Comparison of ENCODE assay signal across 9 cellular contexts in genomic region chr3:30688776-30689175, GRCh38.
A peak's percentile ranks its signal among the peaks of the same experiment; 100 is the strongest.
DNase-seq lines count a peak whose midpoint lies in the region; ATAC-seq and TF ChIP-seq lines count a peak whose summit lies in the region.
"Had no signal": no experiment of that assay in that cellular context is flagged by ENCODE, and none has a peak within 500 bp of the region (broad histone marks: within the 10 kb centered on the region; RNA-seq: fewer than 3 reads in every experiment).

No MANE protein-coding gene starts in this region.

- peaks cover 63% of the 10 kb centered on the region for H3K36me3 Mint-ChIP-seq in T-helper 1 cell treated with Interleukin-12 subunit alpha and Interleukin-12 subunit beta and Interleukin-4 antibody, amounts not matched to agents 30 μg/mL and 1 μg/mL, for 36 hours (ENCODE audit: low read depth)

- ATAC-seq in left lung (peak; percentile 29), HG02981 (IDR thresholded peaks at IDR 0.05; ENCODE audit: unreplicated experiment) (no peak), GM18861 (IDR thresholded peaks at IDR 0.05; ENCODE audit: unreplicated experiment) (no peak)

- no peaks in the 10 kb centered on the region for H3K27me3 ChIP-seq in ascending aorta
- H3K27me3 ChIP-seq in left lung = no peaks in the 10 kb centered on the region
- H3K27me3 ChIP-seq in subcutaneous abdominal adipose tissue (ENCODE audit: control insufficient read depth in 5 of 5, insufficient read depth in 4 of 5, low read length in 5 of 5) = no peaks in the 10 kb centered on the region

- peaks cover 27 to 57% of the 10 kb centered on the region in 2 donors for H3K36me3 ChIP-seq in ascending aorta
- H3K36me3 ChIP-seq in left lung = peaks cover 0 to 75% of the 10 kb centered on the region in 2 donors
- H3K36me3 ChIP-seq in subcutaneous abdominal adipose tissue (ENCODE audit: control insufficient read depth in 5 of 5, insufficient read depth in 5 of 5, low read length in 5 of 5) = peaks cover 12 to 57% (median 50%) of the 10 kb centered on the region in 5 donors

- intact Hi-C loops in ascending aorta (cut with DNase I) (no loop called here), left lung (cut with DNase I) (no loop called here)

- H3K4me1 ChIP-seq in ascending aorta (peaks cover 17 to 69% of the 10 kb centered on the region in 2 donors), left lung (peaks cover 32 to 92% of the 10 kb centered on the region in 2 donors), subcutaneous abdominal adipose tissue (ENCODE audit: control insufficient read depth in 5 of 5, insufficient read depth in 5 of 5, low read length in 5 of 5) (peaks cover 14 to 71% (median 68%) of the 10 kb centered on the region in 5 donors)

- DNase-seq in T-helper 1 cell (no peak), ascending aorta (ENCODE audit: low spot score in 2 of 2) (no peak), left lung (no peak), DMS153 (lab: John Stamatoyannopoulos, UW) (no peak)
- DNase-seq: stimulated activated CD4-positive, alpha-beta T cell treated with anti-CD3 and anti-CD28 coated beads, Interleukin-2, amount 100 ng/mL, for 48 hours had no signal

- H3K4me3 ChIP-seq in ascending aorta = no peak overlapping the region
- no peak overlapping the region for H3K4me3 ChIP-seq in left lung
- H3K4me3 ChIP-seq in subcutaneous abdominal adipose tissue (ENCODE audit: low read depth in 1 of 5, low read length in 5 of 5) = no peak overlapping the region

- H3K9ac ChIP-seq in subcutaneous abdominal adipose tissue (ENCODE audit: low read length in 5 of 5) = peak overlapping the region in 3 of 5 donors; percentile 5 to 65 (median 29)

- H3K27ac ChIP-seq in ascending aorta = peak overlapping the region; percentile 73 to 76
- H3K27ac ChIP-seq in left lung = peak overlapping the region; percentile 68 to 73
- peak overlapping the region; percentile 93 for H3K27ac ChIP-seq in subcutaneous abdominal adipose tissue (ENCODE audit: low read depth, low read length)

- no peaks in the 10 kb centered on the region for H3K27me3 Mint-ChIP-seq in T-helper 1 cell treated with Interleukin-12 subunit alpha and Interleukin-12 subunit beta and Interleukin-4 antibody, amounts not matched to agents 30 μg/mL and 1 μg/mL, for 36 hours (ENCODE audit: low read depth)

- peaks cover 69% of the 10 kb centered on the region for H3K4me1 Mint-ChIP-seq in T-helper 1 cell treated with Interleukin-12 subunit alpha and Interleukin-12 subunit beta and Interleukin-4 antibody, amounts not matched to agents 30 μg/mL and 1 μg/mL, for 36 hours (ENCODE audit: low read depth)

- H3K9me3 ChIP-seq in ascending aorta = no peaks in the 10 kb centered on the region
- no peaks in the 10 kb centered on the region for H3K9me3 ChIP-seq in left lung
- H3K9me3 ChIP-seq in subcutaneous abdominal adipose tissue (ENCODE audit: control insufficient read depth in 5 of 5, low read length in 5 of 5) = no peaks in the 10 kb centered on the region

- TF ChIP-seq CTCF in ascending aorta (IDR thresholded peaks at IDR 0.05) = no peak
- no peak for TF ChIP-seq CTCF in left lung (IDR thresholded peaks at IDR 0.05)

- no peaks in the 10 kb centered on the region for H3K9me3 Mint-ChIP-seq in T-helper 1 cell treated with Interleukin-12 subunit alpha and Interleukin-12 subunit beta and Interleukin-4 antibody, amounts not matched to agents 30 μg/mL and 1 μg/mL, for 36 hours

- peak overlapping the region; percentile 88 for H3K27ac Mint-ChIP-seq in T-helper 1 cell treated with Interleukin-12 subunit alpha and Interleukin-12 subunit beta and Interleukin-4 antibody, amounts not matched to agents 30 μg/mL and 1 μg/mL, for 36 hours

- H3K4me3 Mint-ChIP-seq in T-helper 1 cell treated with Interleukin-12 subunit alpha and Interleukin-12 subunit beta and Interleukin-4 antibody, amounts not matched to agents 30 μg/mL and 1 μg/mL, for 36 hours = peak overlapping the region; percentile 33
